ENCODE assay signal across 24 cellular contexts in the genomic region with DNA sequence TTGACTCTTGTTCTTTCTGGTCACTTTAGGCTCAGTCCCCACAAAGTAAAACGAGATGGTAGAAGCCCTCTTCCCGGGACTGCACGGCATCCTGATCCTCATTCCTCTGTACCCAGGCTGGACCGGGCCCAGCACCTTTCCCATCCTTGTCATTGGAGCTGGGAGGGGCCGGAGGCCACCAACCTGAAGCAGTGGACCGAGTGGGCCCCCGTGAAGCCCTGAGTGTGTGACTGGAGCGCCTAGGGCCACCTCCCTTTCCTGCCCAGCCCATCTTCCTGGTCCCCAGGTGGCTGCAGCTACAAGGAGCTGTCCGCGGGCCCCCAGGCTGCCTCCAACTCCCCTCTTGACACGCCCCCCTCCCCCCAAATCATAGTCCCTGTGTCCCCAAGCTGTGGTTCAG. TPM values are rescaled to one million over a fixed set of nuclear protein-coding genes. Genes with fewer than 3 reads are reported as not detected.
DNase-seq lines count a peak whose midpoint lies in the region; ATAC-seq and TF ChIP-seq lines count a peak whose summit lies in the region.
"Had no signal": no experiment of that assay in that cellular context is flagged by ENCODE, and none has a peak within 500 bp of the region (broad histone marks: within the 10 kb centered on the region; RNA-seq: fewer than 3 reads in every experiment).

No MANE protein-coding gene starts in this region.

- 80 to 84% methylated on average over 11 of the region's 11 CpGs for WGBS in heart right ventricle, 2 donors

- H3K4me1 ChIP-seq in heart right ventricle = peaks cover 26 to 91% (median 55%) of the 10 kb centered on the region in 9 donors
- H3K4me1 ChIP-seq in tibial artery = peaks cover 0 to 95% (median 89%) of the 10 kb centered on the region in 4 donors

- peak overlapping the region; percentile 58 for H3K27ac ChIP-seq in caudate nucleus (ENCODE audit: low read depth, low read length)
- H3K27ac ChIP-seq in heart right ventricle = peak overlapping the region; percentile 2 to 97 (median 83)
- peak overlapping the region; percentile 85 to 89 for H3K27ac ChIP-seq in tibial artery
- H3K27ac ChIP-seq: left lung, SK-N-MC had no signal

- peaks cover 0 to 9% (median 0%) of the 10 kb centered on the region in 7 donors for H3K27me3 ChIP-seq in heart right ventricle
- no peaks in the 10 kb centered on the region for H3K27me3 ChIP-seq in tibial artery
- H3K27me3 ChIP-seq: adrenal gland had no signal

- peaks cover 5% of the 10 kb centered on the region for H3K36me3 Mint-ChIP-seq in osteocyte (ENCODE audit: unreplicated experiment)

- H3K27me3 Mint-ChIP-seq in osteocyte (ENCODE audit: unreplicated experiment) = no peaks in the 10 kb centered on the region

- no peaks in the 10 kb centered on the region for H3K9me3 Mint-ChIP-seq in osteocyte (ENCODE audit: unreplicated experiment)
- H3K9me3 Mint-ChIP-seq: activated T-cell treated with anti-CD3 and anti-CD28 coated beads, Interleukin-2, amount 50 U/mL, for 4 hours; nephron had no signal

- H3K27ac Mint-ChIP-seq in osteocyte (ENCODE audit: unreplicated experiment) = peak overlapping the region; percentile 76
- H3K27ac Mint-ChIP-seq: nephron had no signal

- no peak for TF ChIP-seq CTCF in heart right ventricle (IDR thresholded peaks at IDR 0.05)
- TF ChIP-seq CTCF in osteocyte (IDR thresholded peaks at IDR 0.05) = no peak
- no peak for TF ChIP-seq CTCF in tibial artery (IDR thresholded peaks at IDR 0.05)

- H3K4me1 Mint-ChIP-seq in osteocyte (ENCODE audit: unreplicated experiment) = peaks cover 61% of the 10 kb centered on the region

- intact Hi-C loops in heart right ventricle (cut with DNase I) = loop anchor here in 1 of 10 donors (10.0 kb wide), 1 partner anchor 235 kb away; a partner anchor contains a TSS
- intact Hi-C loops in tibial artery (cut with DNase I; ENCODE audit: low total_unique reads) = loop anchor here (5.0 kb wide), 1 partner anchor 237 kb away; a partner anchor contains a TSS

- H3K4me3 ChIP-seq in heart right ventricle (no peak overlapping the region), tibial artery (no peak overlapping the region)
- H3K4me3 ChIP-seq: adrenal gland; BLaER1 treated with 17β-estradiol and CSF1 and Interleukin-3, amounts not matched to agents 10 nM and 100 nM; left lung; SK-N-MC had no signal

- peak overlapping the region; percentile 14 for H3K4me3 Mint-ChIP-seq in osteocyte (ENCODE audit: unreplicated experiment)
- H3K4me3 Mint-ChIP-seq: activated T-cell treated with anti-CD3 and anti-CD28 coated beads, Interleukin-2, amount 50 U/mL, for 4 hours; nephron had no signal

- no peak for DNase-seq in caudate nucleus (lab: John Stamatoyannopoulos, UW)
- no peak for DNase-seq in heart right ventricle
- no peak for DNase-seq in osteocyte (ENCODE audit: extremely low spot score, unreplicated experiment)
- DNase-seq in tibial artery = no peak
- no peak for DNase-seq in NCI-H187 treated with DMSO at 0.1 percent for 48 hours (lab: John Stamatoyannopoulos, UW)
- no peak for DNase-seq in CD1c-positive myeloid dendritic cell (ENCODE audit: extremely low spot score)
- DNase-seq: activated CD4-positive, alpha-beta T cell treated with anti-CD3 and anti-CD28 coated beads for 4 hours; activated naive CD4-positive, alpha-beta T cell treated with Interleukin-2 at 50 U/mL for 16 hours; activated T-cell treated with anti-CD3 and anti-CD28 coated beads, Interleukin-2, amount 50 U/mL, for 4 hours; adrenal gland; Caco-2; DMS79; NCI-H526 treated with DMSO at 0.1 percent for 48 hours; T-helper 2 cell had no signal

- H3K9me3 ChIP-seq in heart right ventricle = no peaks in the 10 kb centered on the region
- H3K9me3 ChIP-seq in tibial artery = no peaks in the 10 kb centered on the region
- H3K9me3 ChIP-seq: adrenal gland; BLaER1 treated with 17β-estradiol and CSF1 and Interleukin-3, amounts not matched to agents 10 nM and 100 nM; Caco-2; left lung had no signal

- ATAC-seq in heart right ventricle (no peak), GM19452 (IDR thresholded peaks at IDR 0.05; ENCODE audit: unreplicated experiment) (no peak)
- ATAC-seq: activated T-cell treated with anti-CD3 and anti-CD28 coated beads, Interleukin-2, amount 50 U/mL, for 4 hours; left lung had no signal

- H3K36me3 ChIP-seq in heart right ventricle (peaks cover 0 to 17% (median 0%) of the 10 kb centered on the region in 9 donors), tibial artery (peaks cover 0 to 28% (median 0%) of the 10 kb centered on the region in 3 donors)
- H3K36me3 ChIP-seq: adrenal gland had no signal

RNA-seq across cellular contexts. Expression of a gene that starts 17.1 kb away (rescaled TPM):
- total RNA-seq in heart right ventricle (10 to 100 TPM in 1 of 10 donors, 1 to 10 TPM in 4, under 1 TPM in 5; 0.38 to 13.1 (median 1.4) TPM), osteocyte (not detected in 2 replicates)
- 1 to 10 TPM in 1 of 2 donors, under 1 TPM in 1; 0.95 to 1.9 TPM for polyA plus RNA-seq in heart right ventricle
- total RNA-seq: bronchial epithelial cell, Caco-2, dermis microvascular lymphatic vessel endothelial cell, H4, RPMI7951 had no signal
- polyA plus RNA-seq: AG04450 had no signal

RNA-seq across cellular contexts. Expression of a gene that starts 17.4 kb away (rescaled TPM):
- total RNA-seq in heart right ventricle (10 to 100 TPM; 28.0 to 41.0 (median 32.5) TPM), osteocyte (44.4 and 56.4 TPM in 2 replicates)
- polyA plus RNA-seq in heart right ventricle = 10 to 100 TPM; 29.5 to 38.2 TPM
